In the genomic region with DNA sequence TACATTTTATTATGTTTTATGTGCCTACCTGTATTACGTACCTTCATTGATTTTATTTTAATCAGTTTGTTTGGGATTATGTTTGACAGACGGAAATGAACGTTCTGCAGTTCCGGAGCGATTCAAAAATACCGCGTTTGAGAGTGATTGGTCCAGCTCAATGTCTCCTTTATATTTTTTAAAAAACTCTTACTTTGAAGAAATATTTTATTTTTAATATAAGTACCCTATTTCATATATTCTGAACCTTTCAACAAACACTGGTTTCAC, we compare ENCODE assay signal across 8 cellular contexts.
DNase-seq lines count a peak whose midpoint lies in the region; ATAC-seq, FAIRE-seq and TF ChIP-seq lines count a peak whose summit lies in the region.

No MANE protein-coding gene starts in this region.

- TF ChIP-seq CTCF in VCaP (conservative IDR thresholded peaks at IDR 0.05) (no peak), neutrophil (IDR thresholded peaks at IDR 0.05) (no peak), body of pancreas (IDR thresholded peaks at IDR 0.05) (no peak)

- no peaks in the 10 kb centered on the region for H3K36me3 ChIP-seq in neutrophil
- H3K36me3 ChIP-seq in body of pancreas (replicated peaks in 1 of 2; ENCODE audit: insufficient read depth in 1 of 2, low read depth in 2 of 2), result no peaks in the 10 kb centered on the region

- H3K27me3 ChIP-seq in neutrophil (no peaks in the 10 kb centered on the region), body of pancreas (peaks cover 0 to 19% of the 10 kb centered on the region in 2 donors)

- peak; percentile 42 for DNase-seq in stimulated activated CD4-positive, alpha-beta T cell treated with anti-CD3 and anti-CD28 coated beads, Interleukin-4, amount 100 ng/mL, for 24 hours
- no peak for DNase-seq in stimulated activated CD4-positive, alpha-beta T cell treated with anti-CD3 and anti-CD28 coated beads, Interleukin-12 subunit alpha, Interleukin-12 subunit beta, amount 100 ng/mL, for 4 hours
- no peak for DNase-seq in body of pancreas
- DNase-seq in HTR-8/SVneo (ENCODE audit: insufficient read length, low spot score), result no peak

- no peak for FAIRE-seq in HTR-8/SVneo (lab: Jason Lieb, UNC)

- H3K4me3 ChIP-seq in neutrophil (ENCODE audit: low read depth in 1 of 2, low read length in 1 of 2) (peak overlapping the region; percentile 59 to 75), body of pancreas (no peak overlapping the region)

- no peak for TF ChIP-seq POLR2A in body of pancreas (IDR thresholded peaks at IDR 0.05)

- H3K27ac ChIP-seq in VCaP, result peak overlapping the region; percentile 98
- H3K27ac ChIP-seq in neutrophil, result peak overlapping the region; percentile 65
- no peak overlapping the region for H3K27ac ChIP-seq in body of pancreas

- peaks cover 49 to 60% of the 10 kb centered on the region in 2 experiments for H3K4me1 ChIP-seq in neutrophil (ENCODE audit: control insufficient read depth in 1 of 2, insufficient read depth in 1 of 2, low read depth in 1 of 2, low read length in 1 of 2)
- peaks cover 8% of the 10 kb centered on the region for H3K4me1 ChIP-seq in body of pancreas

- H3K9me3 ChIP-seq in neutrophil (no peaks in the 10 kb centered on the region), body of pancreas (no peaks in the 10 kb centered on the region)

- ATAC-seq in esophagus mucosa (peak; percentile 14), GM19397 (IDR thresholded peaks at IDR 0.05; ENCODE audit: unreplicated experiment) (no peak), body of pancreas (no peak)

- WGBS in body of pancreas, 2 donors, result 3 to 9% methylated on average over 7 of the region's 7 CpGs

- intact Hi-C loops in body of pancreas (cut with DNase I), result no loop called here

Comparison
In these comparisons a context has a peak if more than half of its experiments do, and no peak if none do; other contexts are left out.
1. H3K27ac ChIP-seq: peak in VCaP (single experiment) and neutrophil (single experiment); none in body of pancreas (0 of 4).
2. H3K4me3 ChIP-seq: peak in neutrophil (2 of 2); none in body of pancreas (0 of 2).